In the genomic region with DNA sequence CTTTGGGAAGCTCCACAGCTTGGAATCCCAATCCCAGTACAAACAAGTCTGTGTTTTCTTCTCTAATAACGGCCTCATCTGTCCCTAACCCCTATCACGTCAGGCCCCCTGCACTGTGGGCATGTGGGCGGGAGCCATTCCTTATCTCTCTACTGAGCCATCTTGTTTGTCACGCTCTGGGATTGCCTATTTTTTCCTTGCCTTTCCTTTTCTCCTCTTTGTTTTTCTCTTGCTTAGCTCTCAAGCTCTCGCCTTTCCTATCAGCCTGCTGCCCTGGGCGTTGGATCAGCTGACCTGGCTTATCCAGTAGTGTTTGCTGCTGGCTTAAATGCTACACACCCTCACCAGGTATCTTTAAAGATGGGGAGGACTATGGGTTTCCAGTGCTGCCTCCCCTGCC, we compare ENCODE assay signal across 22 cellular contexts. TPM values are rescaled to one million over a fixed set of nuclear protein-coding genes. Genes with fewer than 3 reads are reported as not detected.
DNase-seq lines count a peak whose midpoint lies in the region; ATAC-seq and TF ChIP-seq lines count a peak whose summit lies in the region.
"Had no signal": no experiment of that assay in that cellular context is flagged by ENCODE, and none has a peak within 500 bp of the region (broad histone marks: within the 10 kb centered on the region; RNA-seq: fewer than 3 reads in every experiment).

No MANE protein-coding gene starts in this region.

- H3K27me3 ChIP-seq in cardiac muscle cell (no peaks in the 10 kb centered on the region), heart right ventricle (no peaks in the 10 kb centered on the region), sigmoid colon (no peaks in the 10 kb centered on the region), vagina (no peaks in the 10 kb centered on the region)
- H3K27me3 ChIP-seq: left lung had no signal

- WGBS in heart right ventricle, 2 donors = 49 to 53% methylated on average over 6 of the region's 6 CpGs
- 77 to 82% methylated on average over 6 of the region's 6 CpGs for WGBS in sigmoid colon, 2 donors

- intact Hi-C loops in Right ventricle myocardium superior (cut with DNase I) = no loop called here
- intact Hi-C loops in heart right ventricle (cut with DNase I) = loop anchor here in 1 of 10 donors (5.0 kb wide), 1 partner anchor 47 kb away; a partner anchor contains a TSS
- intact Hi-C loops in sigmoid colon (cut with DNase I) = no loop called here
- intact Hi-C loops in vagina (cut with DNase I) = no loop called here
- intact Hi-C loops in sciatic nerve (cut with DNase I) = no loop called here

- TF ChIP-seq POLR2A in sigmoid colon (IDR thresholded peaks at IDR 0.05) (no peak), vagina (IDR thresholded peaks at IDR 0.05) (no peak)

- peaks cover 35% of the 10 kb centered on the region for H3K36me3 ChIP-seq in cardiac muscle cell
- H3K36me3 ChIP-seq in heart right ventricle = peaks cover 0 to 100% (median 44%) of the 10 kb centered on the region in 9 donors
- peaks cover 11 to 98% (median 45%) of the 10 kb centered on the region in 4 donors for H3K36me3 ChIP-seq in sigmoid colon
- H3K36me3 ChIP-seq in vagina = peaks cover 2 to 65% of the 10 kb centered on the region in 2 donors

- DNase-seq in cardiac muscle cell (ENCODE audit: low read depth in 1 of 2, low spot score in 1 of 2) = no peak
- no peak for DNase-seq in Right ventricle myocardium superior
- DNase-seq in heart right ventricle = no peak
- DNase-seq in sigmoid colon = no peak
- no peak for DNase-seq in vagina (ENCODE audit: extremely low spot score in 2 of 2)
- no peak for DNase-seq in sciatic nerve (ENCODE audit: low spot score)
- no peak for DNase-seq in occipital lobe (lab: John Stamatoyannopoulos, UW)
- DNase-seq: activated CD4-positive, CD25-positive, alpha-beta regulatory T cell; amniotic stem cell; C1 segment of cervical spinal cord; Kasumi-1; left lung; NCI-H1092; NCI-H2081 treated with DMSO at 0.1 percent for 48 hours; NCI-H510A treated with DMSO at 0.1 percent for 48 hours; SHP77 treated with DMSO at 0.1 percent for 48 hours; stimulated activated CD8-positive, alpha-beta memory T cell treated with anti-CD3 and anti-CD28 coated beads, Interleukin-4, amount 100 ng/mL, for 48 hours; T-helper 2 cell had no signal

- H3K4me3 ChIP-seq in cardiac muscle cell = no peak overlapping the region
- H3K4me3 ChIP-seq in heart right ventricle = no peak overlapping the region
- no peak overlapping the region for H3K4me3 ChIP-seq in sigmoid colon
- no peak overlapping the region for H3K4me3 ChIP-seq in vagina
- H3K4me3 ChIP-seq: left lung had no signal

- no peak for TF ChIP-seq CTCF in cardiac muscle cell (IDR thresholded peaks at IDR 0.05; ENCODE audit: low read depth, low read length)
- TF ChIP-seq CTCF in heart right ventricle (IDR thresholded peaks at IDR 0.05) = no peak
- no peak for TF ChIP-seq CTCF in sigmoid colon (IDR thresholded peaks at IDR 0.05)
- no peak for TF ChIP-seq CTCF in vagina (IDR thresholded peaks at IDR 0.05)

- H3K9me3 ChIP-seq in cardiac muscle cell (ENCODE audit: low read depth) (no peaks in the 10 kb centered on the region), heart right ventricle (no peaks in the 10 kb centered on the region), sigmoid colon (no peaks in the 10 kb centered on the region), vagina (no peaks in the 10 kb centered on the region)
- H3K9me3 ChIP-seq: left lung had no signal

- H3K4me1 ChIP-seq in cardiac muscle cell (ENCODE audit: low read depth) (peaks cover 8% of the 10 kb centered on the region), heart right ventricle (peaks cover 10 to 63% (median 31%) of the 10 kb centered on the region in 9 donors), sigmoid colon (peaks cover 0 to 12% (median 3%) of the 10 kb centered on the region in 4 donors), vagina (peaks cover 17% of the 10 kb centered on the region)

- H3K27ac ChIP-seq in cardiac muscle cell (peak overlapping the region; percentile 85), heart right ventricle (peak overlapping the region; percentile 29 to 82 (median 66)), sigmoid colon (peak overlapping the region in 3 of 4 donors; percentile 12 to 75 (median 21)), vagina (peak overlapping the region; percentile 45)
- H3K27ac ChIP-seq: left lung had no signal

- TF ChIP-seq EP300 in sigmoid colon (IDR thresholded peaks at IDR 0.05) = no peak

- ATAC-seq in Right ventricle myocardium superior (ENCODE audit: poor library complexity) (no peak), heart right ventricle (peak in 6 of 8 donors; percentile 7 to 48 (median 26)), sciatic nerve (no peak), HG03280 (IDR thresholded peaks at IDR 0.05; ENCODE audit: unreplicated experiment) (no peak)
- ATAC-seq: left lung had no signal

RNA-seq across cellular contexts. Expression of a gene that starts 35.8 kb away (rescaled TPM):
- 59.3 and 76.9 TPM in 2 replicates for total RNA-seq in cardiac muscle cell
- polyA plus RNA-seq in cardiac muscle cell = 108 and 149 TPM in 2 replicates
- 60.9 TPM for total RNA-seq in Right ventricle myocardium superior
- 100 to 1,000 TPM in 7 of 10 donors, 10 to 100 TPM in 3; 59.0 to 268 (median 140) TPM for total RNA-seq in heart right ventricle
- 10 to 100 TPM; 28.4 to 38.7 TPM for polyA plus RNA-seq in heart right ventricle
- total RNA-seq in sigmoid colon = 10 to 100 TPM; 37.5 to 78.2 (median 57.3) TPM
- 10 to 100 TPM; 25.0 to 41.2 (median 30.6) TPM for polyA plus RNA-seq in sigmoid colon
- 80.3 TPM for total RNA-seq in vagina
- total RNA-seq in sciatic nerve = 78.6 TPM
- total RNA-seq in occipital lobe = 17.6 TPM

RNA-seq across cellular contexts. Expression of a gene that starts 36.2 kb away (rescaled TPM):
- total RNA-seq in cardiac muscle cell (15.4 and 23.7 TPM in 2 replicates), Right ventricle myocardium superior (6.6 TPM), heart right ventricle (1 to 10 TPM; 5.0 to 8.9 (median 6.7) TPM), sigmoid colon (10 to 100 TPM in 2 of 4 donors, 1 to 10 TPM in 2; 4.3 to 12.8 (median 9.2) TPM), vagina (12.5 TPM), sciatic nerve (6.5 TPM), occipital lobe (4.2 TPM)
- polyA plus RNA-seq in cardiac muscle cell (16.8 and 23.1 TPM in 2 replicates), heart right ventricle (1 to 10 TPM; 6.2 to 6.7 TPM), sigmoid colon (10 to 100 TPM in 1 of 3 donors, 1 to 10 TPM in 2; 6.2 to 10.7 (median 8.4) TPM)

RNA-seq across cellular contexts. Expression of a gene that starts 47.3 kb away (rescaled TPM):
- total RNA-seq in cardiac muscle cell = 78.5 and 108 TPM in 2 replicates
- polyA plus RNA-seq in cardiac muscle cell = 56.8 and 61.9 TPM in 2 replicates
- 37.4 TPM for total RNA-seq in Right ventricle myocardium superior
- 10 to 100 TPM; 35.7 to 50.6 (median 42.5) TPM for total RNA-seq in heart right ventricle
- 10 to 100 TPM; 25.8 to 28.6 TPM for polyA plus RNA-seq in heart right ventricle
- 10 to 100 TPM; 47.7 to 96.4 (median 52.7) TPM for total RNA-seq in sigmoid colon
- polyA plus RNA-seq in sigmoid colon = 10 to 100 TPM; 27.6 to 48.5 (median 34.2) TPM
- 39.0 TPM for total RNA-seq in vagina
- 55.1 TPM for total RNA-seq in sciatic nerve
- total RNA-seq in occipital lobe = 54.3 TPM

RNA-seq across cellular contexts. Expression of a gene that starts 47.6 kb away (rescaled TPM):
- total RNA-seq in cardiac muscle cell (2.2 and 3.8 TPM in 2 replicates), Right ventricle myocardium superior (1.9 TPM), heart right ventricle (1 to 10 TPM; 2.6 to 4.4 (median 3.2) TPM), sigmoid colon (1 to 10 TPM; 1.6 to 8.9 (median 3.8) TPM), vagina (1.5 TPM), sciatic nerve (4.3 TPM), occipital lobe (6.7 TPM)
- polyA plus RNA-seq in cardiac muscle cell (6.9 and 9.8 TPM in 2 replicates), heart right ventricle (1 to 10 TPM; 1.7 to 2.5 TPM), sigmoid colon (1 to 10 TPM; 4.1 to 7.9 (median 4.8) TPM)

RNA-seq across cellular contexts. Expression of a gene that starts 54.4 kb away (rescaled TPM):
- total RNA-seq in cardiac muscle cell (0.25 TPM in 1 of 2 replicates, not detected in the other), Right ventricle myocardium superior (0.11 TPM), heart right ventricle (under 1 TPM in 2 of 10 donors, not detected in 8; 0.23 to 0.31 TPM), sigmoid colon (under 1 TPM in 1 of 4 donors, not detected in 3; 0.28 TPM), vagina (not detected), sciatic nerve (not detected), occipital lobe (0.16 TPM)
- polyA plus RNA-seq in cardiac muscle cell (0.27 TPM in 1 of 2 replicates, not detected in the other), heart right ventricle (under 1 TPM; 0.04 to 0.15 TPM), sigmoid colon (under 1 TPM in 2 of 3 donors, not detected in 1; 0.13 to 0.46 TPM)
- total RNA-seq: A673; activated CD8-positive, alpha-beta memory T cell treated with anti-CD3 and anti-CD28 coated beads for 36 hours; HT1080; left lung had no signal

Comparison
In these comparisons a context has a peak if more than half of its experiments do, and no peak if none do; other contexts are left out.
1. ATAC-seq: peak in heart right ventricle (6 of 8); none in Right ventricle myocardium superior (single experiment), sciatic nerve (single experiment) and HG03280 (single experiment).
2. H3K27ac ChIP-seq: peak in every context shown above with its lines; median percentile 85 in cardiac muscle cell; 66 in heart right ventricle; 45 in vagina; 21 in sigmoid colon.